Comparison of ENCODE assay signal across 20 cellular contexts in the genomic region with DNA sequence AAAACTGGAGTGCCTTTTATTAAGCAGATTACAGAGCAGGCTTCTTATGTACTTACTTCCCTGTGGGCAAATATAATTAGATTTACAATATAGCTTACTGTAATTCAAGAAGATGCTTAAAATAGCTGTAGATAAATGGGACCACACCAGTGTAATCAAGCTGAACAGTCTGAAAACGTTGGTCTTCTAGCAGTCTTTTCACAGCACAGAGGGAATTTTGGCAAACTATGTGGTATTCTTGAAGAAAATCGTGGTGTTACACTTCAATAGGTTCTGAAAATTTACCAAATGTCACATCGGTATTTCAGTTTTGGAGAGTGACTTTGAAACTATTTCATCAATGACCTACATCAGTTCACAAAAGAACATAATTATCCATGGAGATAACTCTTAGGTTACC. TPM values are rescaled to one million over a fixed set of nuclear protein-coding genes. Genes with fewer than 3 reads are reported as not detected.
DNase-seq lines count a peak whose midpoint lies in the region; ATAC-seq and TF ChIP-seq lines count a peak whose summit lies in the region.
"Had no signal": no experiment of that assay in that cellular context is flagged by ENCODE, and none has a peak within 500 bp of the region (broad histone marks: within the 10 kb centered on the region; RNA-seq: fewer than 3 reads in every experiment).

No MANE protein-coding gene starts in this region.

- peaks cover 16 to 49% (median 33%) of the 10 kb centered on the region in 11 experiments; a peak in 21 of 22 replicates for H3K9me3 ChIP-seq in BLaER1 treated with 17β-estradiol and CSF1 and Interleukin-3, amounts not matched to agents 10 nM and 100 nM (replicated peaks in 1 of 11)

- peaks cover 4% of the 10 kb centered on the region for H3K36me3 Mint-ChIP-seq in progenitor cell of endocrine pancreas (ENCODE audit: insufficient read depth)

- H3K9ac ChIP-seq in BLaER1 treated with 17β-estradiol and CSF1 and Interleukin-3, amounts not matched to agents 10 nM and 100 nM = no peak overlapping the region

- H4K20me1 ChIP-seq in BLaER1 treated with 17β-estradiol and CSF1 and Interleukin-3, amounts not matched to agents 10 nM and 100 nM = 0 out of 22 replicates have a peak, but pooled peaks cover 0 to 4% (median 0%) of the 10 kb centered on the region in 11 experiments

- no peaks in the 10 kb centered on the region for H3K4me1 Mint-ChIP-seq in progenitor cell of endocrine pancreas (ENCODE audit: low read depth)

- intact Hi-C loops in left colon (cut with DNase I, micrococcal nuclease) = no loop called here

- no peak overlapping the region for H3K27ac ChIP-seq in BLaER1 treated with 17β-estradiol and CSF1 and Interleukin-3, amounts not matched to agents 10 nM and 100 nM
- H3K27ac ChIP-seq: A549, HL-60 had no signal

- no peak overlapping the region for H3K27ac Mint-ChIP-seq in progenitor cell of endocrine pancreas
- H3K27ac Mint-ChIP-seq: B cell; CD4-positive, CD25-positive, alpha-beta regulatory T cell had no signal

- H3K4me2 ChIP-seq in BLaER1 treated with 17β-estradiol and CSF1 and Interleukin-3, amounts not matched to agents 10 nM and 100 nM = peak overlapping the region in 6 of 11 experiments; percentile 26 to 44 (median 32); a peak in 9 of 22 replicates
- H3K4me2 ChIP-seq: A549 had no signal

- DNase-seq in NCI-H82 (lab: John Stamatoyannopoulos, UW) = peak; percentile 60
- no peak for DNase-seq in left colon
- DNase-seq in progenitor cell of endocrine pancreas (ENCODE audit: low spot score, unreplicated experiment) = no peak
- DNase-seq in NCI-H1048 (lab: John Stamatoyannopoulos, UW) = no peak
- DNase-seq: CD4-positive, CD25-positive, alpha-beta regulatory T cell; DND-41; H7; KBM-7; NCI-H1105; NCI-H1694; NCI-H69 had no signal

- no peaks in the 10 kb centered on the region for H3K27me3 ChIP-seq in BLaER1 treated with 17β-estradiol and CSF1 and Interleukin-3, amounts not matched to agents 10 nM and 100 nM

- H3K27me3 Mint-ChIP-seq in progenitor cell of endocrine pancreas = no peaks in the 10 kb centered on the region
- H3K27me3 Mint-ChIP-seq: B cell; CD4-positive, CD25-positive, alpha-beta regulatory T cell had no signal

- H3K4me3 ChIP-seq in BLaER1 treated with 17β-estradiol and CSF1 and Interleukin-3, amounts not matched to agents 10 nM and 100 nM = no peak overlapping the region
- H3K4me3 ChIP-seq: A549, GM12878 had no signal

- H3K9me3 Mint-ChIP-seq in progenitor cell of endocrine pancreas (ENCODE audit: low read depth) = peaks cover 16% of the 10 kb centered on the region

- ATAC-seq in GM18868 (IDR thresholded peaks at IDR 0.05; ENCODE audit: unreplicated experiment) = peak; percentile 50
- peak; percentile 40 for ATAC-seq in left colon
- ATAC-seq in HG03159 (IDR thresholded peaks at IDR 0.05; ENCODE audit: unreplicated experiment) = no peak
- ATAC-seq: A549, GM12878, HepG2, Panc1 had no signal

- peaks cover 0 to 13% (median 7%) of the 10 kb centered on the region in 10 experiments; a peak in 13 of 20 replicates for H3K4me1 ChIP-seq in BLaER1 treated with 17β-estradiol and CSF1 and Interleukin-3, amounts not matched to agents 10 nM and 100 nM
- H3K4me1 ChIP-seq: A549 had no signal

- no peak overlapping the region for H3K4me3 Mint-ChIP-seq in progenitor cell of endocrine pancreas (ENCODE audit: low read depth)
- H3K4me3 Mint-ChIP-seq: B cell; CD4-positive, CD25-positive, alpha-beta regulatory T cell had no signal

- TF ChIP-seq CTCF in progenitor cell of endocrine pancreas (IDR thresholded peaks at IDR 0.05; ENCODE audit: unreplicated experiment) = no peak

- peaks cover 6 to 64% (median 23%) of the 10 kb centered on the region in 11 experiments; a peak in 18 of 22 replicates for H3K36me3 ChIP-seq in BLaER1 treated with 17β-estradiol and CSF1 and Interleukin-3, amounts not matched to agents 10 nM and 100 nM

RNA-seq across cellular contexts. Expression of a gene that starts 47.7 kb away (rescaled TPM):
- 1 to 10 TPM; 8.1 to 8.8 TPM for total RNA-seq in left colon
- 6.2 and 6.5 TPM in 2 replicates for total RNA-seq in progenitor cell of endocrine pancreas
